8 cellular contexts compared by ENCODE assay signal in the genomic region with DNA sequence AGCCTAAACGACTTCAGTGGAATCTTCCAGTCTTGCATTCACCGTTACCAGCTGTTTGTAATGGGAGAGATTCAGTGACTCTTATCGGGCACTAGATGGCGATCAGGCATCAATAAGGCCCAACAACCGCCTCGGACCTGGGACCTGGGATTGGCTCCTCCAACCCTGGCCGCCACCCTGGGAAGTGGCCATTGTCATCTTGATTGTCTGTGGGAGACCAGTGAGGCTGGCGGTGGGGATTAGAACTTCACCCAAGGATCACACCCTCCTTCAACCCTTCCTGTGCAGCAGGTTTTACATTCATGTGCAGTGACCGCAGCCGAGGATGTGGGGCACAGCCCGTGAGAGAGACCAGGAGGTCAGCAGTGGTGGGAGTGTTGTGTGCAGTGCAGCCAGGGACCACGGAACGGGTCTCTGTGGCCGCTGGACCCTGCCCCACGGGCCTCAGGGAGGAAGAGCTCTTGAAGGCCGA.
DNase-seq lines count a peak whose midpoint lies in the region; ATAC-seq, FAIRE-seq and TF ChIP-seq lines count a peak whose summit lies in the region.

No MANE protein-coding gene starts in this region.

- peak overlapping the region; percentile 75; the same call in 1 of the 2 replicates for H3K18ac ChIP-seq in H1 (ENCODE audit: extremely low read depth, low read length)
- peak overlapping the region; percentile 21 for H3K18ac ChIP-seq in mesendoderm (ENCODE audit: low read length)

- H3K23ac ChIP-seq in H1 (ENCODE audit: insufficient read length) (no peak overlapping the region), mesendoderm (ENCODE audit: low read length) (no peak overlapping the region)

- H4K20me1 ChIP-seq in H1 (replicated peaks in 1 of 2; ENCODE audit: control insufficient read depth in 1 of 2, insufficient read depth in 2 of 2, low read length in 2 of 2): no peaks in the 10 kb centered on the region

- H3K27me3 ChIP-seq in H1 (replicated peaks in 1 of 4; ENCODE audit: control insufficient read depth in 3 of 4, extremely low read depth in 1 of 4, insufficient read depth in 3 of 4, low read length in 3 of 4) (no peaks in the 10 kb centered on the region), mesendoderm (ENCODE audit: insufficient read depth, low read length, poor library complexity) (no peaks in the 10 kb centered on the region)

- peak overlapping the region; percentile 88; the same call in 1 of the 2 replicates for H2BK12ac ChIP-seq in H1 (ENCODE audit: low read depth, low read length)

- H2AFZ ChIP-seq in H1 (ENCODE audit: low read length): peak overlapping the region; percentile 44

- H3K79me2 ChIP-seq in H1 (ENCODE audit: control insufficient read depth in 1 of 2, insufficient read depth in 2 of 2, low read length in 2 of 2): no peaks in the 10 kb centered on the region
- H3K79me2 ChIP-seq in mesendoderm (ENCODE audit: control insufficient read depth, insufficient read depth, low read length): no peaks in the 10 kb centered on the region

- CTCF ChIA-PET in Calu3 (lab: Charles Lee) (interaction anchor here (0.6 to 1.8 kb wide), 8 partner anchors 53 to 981 kb away, joined by 4 to 14 read pairs (median 7); a partner anchor contains a TSS), HEK293T (lab: Yijun Ruan, JAX) (interaction anchor here (0.6 to 0.9 kb wide), 7 partner anchors 28 to 410 kb away, joined by 3 to 6 read pairs (median 3); no protein-coding TSS in a partner anchor), H1 (lab: Charles Lee; ENCODE audit: partially characterized antibody) (interaction anchor here (0.7 to 3.0 kb wide), 30 partner anchors 9 to 409 kb away, joined by 3 to 23 read pairs (median 4); a partner anchor contains a TSS)
- CTCF ChIA-PET in activated CD4-positive, alpha-beta memory T cell treated with anti-CD3 and anti-CD28 coated beads, Interleukin-2, amount 10 ng/mL, durations not matched to agents 7 days and 5 days (lab: Charles Lee): interaction anchor here (0.6 to 5.6 kb wide), 43 partner anchors 10 to 412 kb away, joined by 3 to 77 read pairs (median 4); a partner anchor contains a TSS

- H3K27ac ChIP-seq in H1 (ENCODE audit: low read depth, low read length) (no peak overlapping the region), mesendoderm (ENCODE audit: low read depth, low read length) (peak overlapping the region; percentile 13)

- no peak overlapping the region for H3K4me3 ChIP-seq in H1 (ENCODE audit: extremely low read depth in 1 of 4, insufficient read depth in 2 of 4, low read depth in 3 of 4, low read length in 4 of 4)
- H3K4me3 ChIP-seq in mesendoderm (ENCODE audit: low read length): no peak overlapping the region

- TF ChIP-seq CTCF in Calu3 (IDR thresholded peaks at IDR 0.05; ENCODE audit: unreplicated experiment): peak; percentile 79
- peak; percentile 60 to 88 (median 87) for TF ChIP-seq CTCF in H1 (IDR thresholded peaks at IDR 0.05; ENCODE audit: control extremely low read depth in 1 of 3, insufficient read depth in 1 of 3, low read depth in 1 of 3, low read length in 3 of 3)

- H2BK120ac ChIP-seq in H1 (replicated peaks; ENCODE audit: low read depth, low read length) (no peak overlapping the region), mesendoderm (ENCODE audit: low read depth, low read length) (no peak overlapping the region)

- H3K36me3 Mint-ChIP-seq in Calu3 (ENCODE audit: insufficient read depth, unreplicated experiment): peaks cover 16% of the 10 kb centered on the region
- H3K36me3 Mint-ChIP-seq in activated CD4-positive, alpha-beta memory T cell treated with anti-CD3 and anti-CD28 coated beads, Interleukin-2, amount 10 ng/mL, durations not matched to agents 7 days and 5 days (ENCODE audit: low read depth): no peaks in the 10 kb centered on the region

- peak; percentile 96 to 98 for TF ChIP-seq RAD21 in H1 (IDR thresholded peaks at IDR 0.05 in 1 of 2, conservative IDR thresholded peaks at IDR 0.05 in 1 of 2; ENCODE audit: low read depth in 2 of 2, low read length in 2 of 2)

- no peaks in the 10 kb centered on the region for H3K36me3 ChIP-seq in H1 (ENCODE audit: control insufficient read depth in 2 of 4, insufficient read depth in 4 of 4, low read length in 3 of 4)
- H3K36me3 ChIP-seq in mesendoderm (ENCODE audit: control insufficient read depth, insufficient read depth, low read length): no peaks in the 10 kb centered on the region

- H3K4ac ChIP-seq in H1 (replicated peaks; ENCODE audit: insufficient read length, low read depth, low read length) (no peak overlapping the region), mesendoderm (ENCODE audit: low read depth, low read length) (peak overlapping the region; percentile 2)

- no peak overlapping the region for H3K9ac ChIP-seq in H1 (replicated peaks in 1 of 4; ENCODE audit: extremely low read depth in 1 of 4, low read depth in 3 of 4, low read length in 3 of 4)
- H3K9ac ChIP-seq in mesendoderm (ENCODE audit: low read length): peak overlapping the region; percentile 17

- peak overlapping the region; percentile 78 for H3K27ac Mint-ChIP-seq in Calu3 (ENCODE audit: unreplicated experiment)
- peak overlapping the region; percentile 38 for H3K27ac Mint-ChIP-seq in activated CD4-positive, alpha-beta memory T cell treated with anti-CD3 and anti-CD28 coated beads, Interleukin-2, amount 10 ng/mL, durations not matched to agents 7 days and 5 days

- H3K56ac ChIP-seq in H1 (replicated peaks; ENCODE audit: insufficient read length, low read depth, low read length) (no peak overlapping the region), mesendoderm (ENCODE audit: low read length) (peak overlapping the region; percentile 81)

- peaks cover 0 to 3% (median 0%) of the 10 kb centered on the region in 4 experiments; a peak in 2 of 7 replicates for H3K4me1 ChIP-seq in H1 (replicated peaks in 1 of 4; ENCODE audit: control insufficient read depth in 3 of 4, insufficient read depth in 4 of 4, low read length in 3 of 4)
- peaks cover 5% of the 10 kb centered on the region for H3K4me1 ChIP-seq in mesendoderm (ENCODE audit: control insufficient read depth, low read depth, low read length)

- peak; percentile 80 for DNase-seq in Calu3
- peak; percentile 79 for DNase-seq in HEK293T (ENCODE audit: extremely low spot score)
- DNase-seq in NCI-H524 treated with DMSO at 0.1 percent for 48 hours (lab: John Stamatoyannopoulos, UW): peak; percentile 9
- peak; percentile 67 for DNase-seq in activated CD4-positive, alpha-beta memory T cell treated with anti-CD3 and anti-CD28 coated beads, Interleukin-2, amount 10 ng/mL, durations not matched to agents 7 days and 5 days
- DNase-seq in H1 (ENCODE audit: low read depth in 1 of 2, low spot score in 2 of 2): peak; percentile 49 to 75
- peak; percentile 97 for DNase-seq in mesendoderm
- peak; percentile 6 to 29 for DNase-seq in stimulated activated CD8-positive, alpha-beta memory T cell treated with anti-CD3 and anti-CD28 coated beads, Interleukin-7, amount 100 ng/mL, for 48 hours (ENCODE audit: extremely low read depth in 1 of 2, low read depth in 1 of 2)

- H4K5ac ChIP-seq in H1 (ENCODE audit: insufficient read length, low read depth, low read length) (peak overlapping the region; percentile 82), mesendoderm (ENCODE audit: low read length) (no peak overlapping the region)

- intact Hi-C loops in Calu3 (cut with micrococcal nuclease; ENCODE audit: unreplicated experiment): loop anchor here (1.0 to 10.0 kb wide), 5 partner anchors 67 to 979 kb away; no protein-coding TSS in a partner anchor

- FAIRE-seq in H1 (lab: Jason Lieb, UNC): peak; percentile 88

- no peak overlapping the region for H3K4me2 ChIP-seq in H1 (ENCODE audit: insufficient read depth in 1 of 2, low read depth in 2 of 2, low read length in 2 of 2)
- H3K4me2 ChIP-seq in mesendoderm (ENCODE audit: low read length): no peak overlapping the region

- H2AK5ac ChIP-seq in H1 (ENCODE audit: low read depth, low read length): no peak overlapping the region
- H2AK5ac ChIP-seq in mesendoderm (ENCODE audit: low read length): peak overlapping the region; percentile 71

- no peak overlapping the region for H3K14ac ChIP-seq in H1 (ENCODE audit: insufficient read length)

- no peak for TF ChIP-seq POLR2A in H1 (IDR thresholded peaks at IDR 0.05; ENCODE audit: control extremely low read depth in 1 of 2, low read depth in 2 of 2, low read length in 2 of 2)

- H3K79me1 ChIP-seq in H1 (ENCODE audit: low read depth, low read length): no peaks in the 10 kb centered on the region
- no peaks in the 10 kb centered on the region for H3K79me1 ChIP-seq in mesendoderm (ENCODE audit: low read length)

- TF ChIP-seq EP300 in H1 (IDR thresholded peaks at IDR 0.05; ENCODE audit: borderline replicate concordance in 1 of 2, low read depth in 2 of 2, low read length in 2 of 2): no peak

- no peak overlapping the region for H2BK20ac ChIP-seq in H1 (ENCODE audit: low read length)

- H3K9me3 ChIP-seq in H1 (ENCODE audit: insufficient read depth in 2 of 2, low read depth in 1 of 2, low read length in 1 of 2): no peaks in the 10 kb centered on the region

- H2BK15ac ChIP-seq in H1 (ENCODE audit: low read length): peak overlapping the region; percentile 84; the same call in 1 of the 2 replicates
- H2BK15ac ChIP-seq in mesendoderm (replicated peaks; ENCODE audit: low read depth): no peak overlapping the region

- no peaks in the 10 kb centered on the region for H3K23me2 ChIP-seq in H1 (ENCODE audit: low read depth, low read length)

- no peaks in the 10 kb centered on the region for H3K9me3 Mint-ChIP-seq in Calu3 (ENCODE audit: low read depth, unreplicated experiment)
- no peaks in the 10 kb centered on the region for H3K9me3 Mint-ChIP-seq in activated CD4-positive, alpha-beta memory T cell treated with anti-CD3 and anti-CD28 coated beads, Interleukin-2, amount 10 ng/mL, durations not matched to agents 7 days and 5 days

- no peak overlapping the region for H4K91ac ChIP-seq in H1 (replicated peaks; ENCODE audit: insufficient read length, low read length)

- H2BK5ac ChIP-seq in H1 (ENCODE audit: low read depth, low read length) (peak overlapping the region; percentile 61; the same call in 1 of the 2 replicates), mesendoderm (ENCODE audit: low read length) (peak overlapping the region; percentile 90)

- no peak for ATAC-seq in GM21360 (IDR thresholded peaks at IDR 0.05; ENCODE audit: unreplicated experiment)

- peak overlapping the region; percentile 11 for H3K4me3 Mint-ChIP-seq in Calu3 (ENCODE audit: low read depth, unreplicated experiment)
- H3K4me3 Mint-ChIP-seq in activated CD4-positive, alpha-beta memory T cell treated with anti-CD3 and anti-CD28 coated beads, Interleukin-2, amount 10 ng/mL, durations not matched to agents 7 days and 5 days: no peak overlapping the region

- H3K4me1 Mint-ChIP-seq in Calu3 (ENCODE audit: low read depth, unreplicated experiment): peaks cover 21% of the 10 kb centered on the region
- H3K4me1 Mint-ChIP-seq in activated CD4-positive, alpha-beta memory T cell treated with anti-CD3 and anti-CD28 coated beads, Interleukin-2, amount 10 ng/mL, durations not matched to agents 7 days and 5 days: peaks cover 22% of the 10 kb centered on the region

- no peaks in the 10 kb centered on the region for H3K27me3 Mint-ChIP-seq in Calu3 (ENCODE audit: unreplicated experiment)
- peaks cover 11% of the 10 kb centered on the region for H3K27me3 Mint-ChIP-seq in activated CD4-positive, alpha-beta memory T cell treated with anti-CD3 and anti-CD28 coated beads, Interleukin-2, amount 10 ng/mL, durations not matched to agents 7 days and 5 days

- POLR2A ChIA-PET in HEK293T (lab: Yijun Ruan, JAX): no interaction called here
- POLR2A ChIA-PET in activated CD4-positive, alpha-beta memory T cell treated with anti-CD3 and anti-CD28 coated beads, Interleukin-2, amount 10 ng/mL, durations not matched to agents 7 days and 5 days (lab: Charles Lee): interaction anchor here (0.6 to 2.7 kb wide), 17 partner anchors 11 to 365 kb away, joined by 3 to 18 read pairs (median 5); a partner anchor contains a TSS
- POLR2A ChIA-PET in H1 (lab: Charles Lee; ENCODE audit: partially characterized antibody): no interaction called here

- no TSS peak for BruUV-seq in Calu3 (replicated peaks; lab: Mats Ljungman, UMichigan)

- H4K8ac ChIP-seq in H1 (ENCODE audit: extremely low read depth, insufficient read depth, low read length): peak overlapping the region; percentile 60; the same call in 1 of the 2 replicates
- no peak overlapping the region for H4K8ac ChIP-seq in mesendoderm (ENCODE audit: low read depth, low read length)

- WGBS in H1 (ENCODE audit: extremely low coverage in 1 of 2, insufficient coverage in 1 of 2, insufficient read length in 1 of 2, insufficient replicate concordance in 2 of 2, low coverage in 1 of 2, low lambda C conversion rate in 2 of 2, missing lambda C conversion rate in 1 of 2), 2 experiments: 52% methylated on average over 16 of the region's 16 CpGs; no CpG with 5 or more reads in 1 of the 2 experiments
- WGBS in mesendoderm (ENCODE audit: extremely low coverage, insufficient coverage, low lambda C conversion rate): no CpG with 5 or more reads among the region's 16 CpGs

Comparison
In these comparisons a context has a peak if more than half of its experiments do, and no peak if none do; other contexts are left out.
1. DNase-seq: peak in every context shown above with its lines; median percentile 97 in mesendoderm; 80 in Calu3; 79 in HEK293T; 67 in activated CD4-positive, alpha-beta memory T cell treated with anti-CD3 and anti-CD28 coated beads, Interleukin-2, amount 10 ng/mL, durations not matched to agents 7 days and 5 days; 62 in H1; 18 in stimulated activated CD8-positive, alpha-beta memory T cell treated with anti-CD3 and anti-CD28 coated beads, Interleukin-7, amount 100 ng/mL, for 48 hours; 9 in NCI-H524 treated with DMSO at 0.1 percent for 48 hours.